21 cellular contexts compared by ENCODE assay signal in genomic region chr7:78417180-78417853, GRCh38.
DNase-seq lines count a peak whose midpoint lies in the region; ATAC-seq, FAIRE-seq and TF ChIP-seq lines count a peak whose summit lies in the region.
"Had no signal": no experiment of that assay in that cellular context is flagged by ENCODE, and none has a peak within 500 bp of the region (broad histone marks: within the 10 kb centered on the region; RNA-seq: fewer than 3 reads in every experiment).

No MANE protein-coding gene starts in this region.

- H2AFZ ChIP-seq in HepG2 (ENCODE audit: low read length): no peak overlapping the region
- H2AFZ ChIP-seq in K562 (ENCODE audit: low read depth, low read length): no peak overlapping the region

- no peaks in the 10 kb centered on the region for H3K9me1 ChIP-seq in K562 (ENCODE audit: control insufficient read depth, insufficient read depth, low read length)

- intact Hi-C loops in HepG2 (cut with micrococcal nuclease; ENCODE audit: unreplicated experiment): no loop called here
- intact Hi-C loops in right lobe of liver (cut with DNase I): no loop called here
- intact Hi-C loops in K562 (cut with micrococcal nuclease): no loop called here
- intact Hi-C loops in head of caudate nucleus (cut with DNase I): no loop called here

- FAIRE-seq in HepG2 (lab: Jason Lieb, UNC) (no peak), K562 (lab: Jason Lieb, UNC) (no peak)
- FAIRE-seq: G401.6, GM12891 had no signal

- POLR2A ChIA-PET in HepG2 (lab: Yijun Ruan, JAX) (no interaction called here), K562 (lab: Yijun Ruan, JAX) (interaction anchor here (0.6 kb wide), 2 partner anchors 27 to 279 kb away, joined by 3 to 4 read pairs; no protein-coding TSS in a partner anchor)

- H3K36me3 ChIP-seq in HepG2 (replicated peaks in 1 of 2; ENCODE audit: control insufficient read depth in 1 of 2, insufficient read depth in 2 of 2, low read length in 2 of 2) (no peaks in the 10 kb centered on the region), right lobe of liver (no peaks in the 10 kb centered on the region), K562 (ENCODE audit: control insufficient read depth, insufficient read depth, low read length) (no peaks in the 10 kb centered on the region)
- H3K36me3 ChIP-seq: BE2C, BLaER1 had no signal

- TF ChIP-seq RAD21 in HepG2 (CRISPR knock-in tag; IDR thresholded peaks at IDR 0.05) (no peak), K562 (CRISPR knock-in tag; conservative IDR thresholded peaks at IDR 0.05 in 1 of 2, IDR thresholded peaks at IDR 0.05 in 1 of 2) (no peak)

- H3K9ac ChIP-seq in HepG2 (ENCODE audit: insufficient read depth, low read depth, low read length): no peak overlapping the region
- no peak overlapping the region for H3K9ac ChIP-seq in K562 (ENCODE audit: insufficient read depth in 1 of 2, low read depth in 2 of 2, low read length in 2 of 2)
- H3K9ac ChIP-seq: BLaER1 had no signal

- TF ChIP-seq CTCF in HepG2 (CRISPR knock-in tag; IDR thresholded peaks at IDR 0.05) (no peak), right lobe of liver (IDR thresholded peaks at IDR 0.05) (no peak), K562 (IDR thresholded peaks at IDR 0.05 in 2 of 3, conservative IDR thresholded peaks at IDR 0.05 in 1 of 3; ENCODE audit: insufficient read depth in 2 of 3, low read depth in 1 of 3, low read length in 3 of 3) (no peak)

- BruUV-seq in HepG2 (replicated peaks; lab: Mats Ljungman, UMichigan) (no TSS peak), K562 (replicated peaks; lab: Mats Ljungman, UMichigan) (no TSS peak)

- ATAC-seq in HepG2 (no peak), right lobe of liver (no peak), K562 (no peak), HG03097 (IDR thresholded peaks at IDR 0.05; ENCODE audit: low FRiP score, unreplicated experiment) (no peak), HG02571 (IDR thresholded peaks at IDR 0.05; ENCODE audit: unreplicated experiment) (no peak)

- DNase-seq in HepG2 (ENCODE audit: low spot score) (no peak), right lobe of liver (no peak), K562 (ENCODE audit: extremely low read depth in 1 of 4, low spot score in 3 of 4) (no peak), head of caudate nucleus (peak in 34 of 42 donors; percentile 25 to 81 (median 50)), DMS153 (lab: John Stamatoyannopoulos, UW) (no peak)
- DNase-seq: ACHN; BE2C; C1 segment of cervical spinal cord; CD4-positive, alpha-beta memory T cell; CD4-positive, CD25-positive, alpha-beta regulatory T cell; CD8-positive, alpha-beta memory T cell; COR-L47; DMS 273 treated with DMSO at 0.1 percent for 48 hours; DMS79 treated with DMSO at 0.1 percent for 48 hours; GF-D8 had no signal

- TF ChIP-seq EP300 in HepG2 (IDR thresholded peaks at IDR 0.05; ENCODE audit: low read depth in 2 of 2, low read length in 2 of 2): no peak
- no peak for TF ChIP-seq EP300 in HepG2 (CRISPR knock-in tag; IDR thresholded peaks at IDR 0.05; ENCODE audit: borderline replicate concordance)
- no peak for TF ChIP-seq EP300 in K562 (IDR thresholded peaks at IDR 0.05; ENCODE audit: low read length)

- H3K4me1 ChIP-seq in HepG2 (ENCODE audit: insufficient read depth, low read length) (no peaks in the 10 kb centered on the region), right lobe of liver (no peaks in the 10 kb centered on the region), K562 (replicated peaks in 1 of 2; ENCODE audit: control insufficient read depth in 2 of 2, insufficient read depth in 2 of 2, low read length in 2 of 2) (no peaks in the 10 kb centered on the region)
- H3K4me1 ChIP-seq: BE2C, BLaER1 had no signal

- H3K27me3 ChIP-seq in HepG2 (ENCODE audit: control insufficient read depth in 1 of 2, insufficient read depth in 2 of 2, low read length in 2 of 2): no peaks in the 10 kb centered on the region
- no peaks in the 10 kb centered on the region for H3K27me3 ChIP-seq in right lobe of liver
- no peaks in the 10 kb centered on the region for H3K27me3 ChIP-seq in K562 (ENCODE audit: control insufficient read depth in 2 of 2, insufficient read depth in 2 of 2, low read length in 2 of 2)
- H3K27me3 ChIP-seq: BLaER1 had no signal

- H3K4me2 ChIP-seq in HepG2 (ENCODE audit: low read depth, low read length) (no peak overlapping the region), K562 (ENCODE audit: insufficient read depth, low read length) (no peak overlapping the region)
- H3K4me2 ChIP-seq: BLaER1 had no signal

- CTCF ChIA-PET in HepG2 (lab: Yijun Ruan, JAX; ENCODE audit: low intra/inter-chr PET ratio, low total read pairs): no interaction called here
- CTCF ChIA-PET in K562 (lab: Yijun Ruan, JAX; ENCODE audit: low intra/inter-chr PET ratio): no interaction called here

- 1% methylated on average over 4 of the region's 4 CpGs for WGBS in HepG2 (ENCODE audit: low lambda C conversion rate)
- 50% methylated on average over 4 of the region's 4 CpGs for WGBS in right lobe of liver (ENCODE audit: insufficient coverage, low coverage, low lambda C conversion rate, missing lambda C conversion rate)
- WGBS in K562 (ENCODE audit: insufficient coverage, low coverage, missing lambda C conversion rate): 0% methylated on average over 4 of the region's 4 CpGs

- H3K79me2 ChIP-seq in HepG2 (ENCODE audit: insufficient read depth, low read length) (no peaks in the 10 kb centered on the region), K562 (ENCODE audit: control insufficient read depth, insufficient read depth, low read length) (no peaks in the 10 kb centered on the region)

- TF ChIP-seq POLR2A in HepG2 (IDR thresholded peaks at IDR 0.05; ENCODE audit: insufficient read depth in 1 of 2, low read depth in 2 of 2, low read length in 2 of 2) (no peak), right lobe of liver (IDR thresholded peaks at IDR 0.05) (no peak), K562 (conservative IDR thresholded peaks at IDR 0.05) (no peak)

- H4K20me1 ChIP-seq in HepG2 (ENCODE audit: insufficient read depth, low read length) (no peaks in the 10 kb centered on the region), K562 (replicated peaks; ENCODE audit: control insufficient read depth, insufficient read depth, low read length) (no peaks in the 10 kb centered on the region)
- H4K20me1 ChIP-seq: BLaER1 had no signal

- in situ Hi-C loops in HepG2 (cut with HindIII; ENCODE audit: extremely low pct_ligation_motif_present, low pct_unique_long_range_greater_than_20kb) (no loop called here), K562 (cut with MboI) (no loop called here)

- H3K9me3 ChIP-seq in HepG2 (ENCODE audit: low read length): no peaks in the 10 kb centered on the region
- no peaks in the 10 kb centered on the region for H3K9me3 ChIP-seq in right lobe of liver
- peaks cover 2% of the 10 kb centered on the region; the same call in 1 of the 2 replicates for H3K9me3 ChIP-seq in K562 (replicated peaks; ENCODE audit: control insufficient read depth, insufficient read depth, low read depth, low read length)
- H3K9me3 ChIP-seq: BE2C, BLaER1 had no signal

- H3K27ac ChIP-seq in HepG2 (ENCODE audit: extremely low read length, insufficient read depth, low read length): no peak overlapping the region
- H3K27ac ChIP-seq in right lobe of liver: no peak overlapping the region
- no peak overlapping the region for H3K27ac ChIP-seq in K562 (ENCODE audit: extremely low read depth, low read depth, low read length)
- H3K27ac ChIP-seq: 22Rv1, BLaER1 had no signal

- no peak overlapping the region for H3K4me3 ChIP-seq in HepG2 (replicated peaks in 1 of 3; ENCODE audit: insufficient read depth in 1 of 3, low read depth in 2 of 3, low read length in 3 of 3)
- H3K4me3 ChIP-seq in right lobe of liver: no peak overlapping the region
- no peak overlapping the region for H3K4me3 ChIP-seq in K562
- H3K4me3 ChIP-seq: BLaER1 had no signal

TF ChIP-seq in HepG2, 621 proteins besides CTCF, POLR2A, EP300 and RAD21:
- TF ChIP-seq ZNF17 (CRISPR knock-in tag; IDR thresholded peaks at IDR 0.05) (no peak), ZNF546 (CRISPR knock-in tag; conservative IDR thresholded peaks at IDR 0.05) (no peak), POGZ (CRISPR knock-in tag; IDR thresholded peaks at IDR 0.05) (no peak), RORA (CRISPR knock-in tag; IDR thresholded peaks at IDR 0.05) (no peak), ZNF569 (CRISPR knock-in tag; IDR thresholded peaks at IDR 0.05; ENCODE audit: borderline replicate concordance) (no peak), NFE2L2 (IDR thresholded peaks at IDR 0.05; ENCODE audit: low read length) (peak; percentile 72), NCOR1 (IDR thresholded peaks at IDR 0.05; ENCODE audit: borderline replicate concordance, low read length) (no peak), MAFK (conservative IDR thresholded peaks at IDR 0.05 in 1 of 2, IDR thresholded peaks at IDR 0.05 in 1 of 2; ENCODE audit: low read length in 2 of 2) (peak in 1 of 2 experiments; percentile 34; a peak in 2 of 4 replicates), ZSCAN25 (CRISPR knock-in tag; IDR thresholded peaks at IDR 0.05) (no peak)

TF ChIP-seq in K562, 482 proteins besides CTCF, POLR2A, EP300 and RAD21:
- TF ChIP-seq CEBPG (CRISPR knock-in tag; IDR thresholded peaks at IDR 0.05): no peak
- TF ChIP-seq CEBPG (tag; conservative IDR thresholded peaks at IDR 0.05 in 1 of 2, IDR thresholded peaks at IDR 0.05 in 1 of 2): no peak
- TF ChIP-seq ZNF316 (IDR thresholded peaks at IDR 0.05): peak; percentile 45
- 0 out of 2 replicates have a peak, but pooled peaks have one; percentile 12 for TF ChIP-seq NFE2 (IDR thresholded peaks at IDR 0.05; ENCODE audit: low read depth)
- peak; percentile 33; the same call in 1 of the 2 replicates for TF ChIP-seq NFE2L1 (tag; IDR thresholded peaks at IDR 0.05; ENCODE audit: borderline replicate concordance, low read depth)
- TF ChIP-seq FOS (IDR thresholded peaks at IDR 0.05; ENCODE audit: extremely low read depth, insufficient read length): no peak
- TF ChIP-seq MAFG (tag; conservative IDR thresholded peaks at IDR 0.05): peak; percentile 65; the same call in 1 of the 2 replicates

Comparison
In these comparisons a context has a peak if more than half of its experiments do, and no peak if none do; other contexts are left out.
1. DNase-seq: peak in head of caudate nucleus (34 of 42); none in HepG2 (single experiment), right lobe of liver (0 of 3), K562 (0 of 4) and DMS153 (single experiment).
2. Of the 241 proteins assayed by ChIP-seq in both HepG2 and K562: peak only in HepG2: none; only in K562: MAFG, NFE2 and NFE2L1; in both: none; in neither: 237; mixed calls (peak in some experiments, not most) for 1.